In the genomic region with DNA sequence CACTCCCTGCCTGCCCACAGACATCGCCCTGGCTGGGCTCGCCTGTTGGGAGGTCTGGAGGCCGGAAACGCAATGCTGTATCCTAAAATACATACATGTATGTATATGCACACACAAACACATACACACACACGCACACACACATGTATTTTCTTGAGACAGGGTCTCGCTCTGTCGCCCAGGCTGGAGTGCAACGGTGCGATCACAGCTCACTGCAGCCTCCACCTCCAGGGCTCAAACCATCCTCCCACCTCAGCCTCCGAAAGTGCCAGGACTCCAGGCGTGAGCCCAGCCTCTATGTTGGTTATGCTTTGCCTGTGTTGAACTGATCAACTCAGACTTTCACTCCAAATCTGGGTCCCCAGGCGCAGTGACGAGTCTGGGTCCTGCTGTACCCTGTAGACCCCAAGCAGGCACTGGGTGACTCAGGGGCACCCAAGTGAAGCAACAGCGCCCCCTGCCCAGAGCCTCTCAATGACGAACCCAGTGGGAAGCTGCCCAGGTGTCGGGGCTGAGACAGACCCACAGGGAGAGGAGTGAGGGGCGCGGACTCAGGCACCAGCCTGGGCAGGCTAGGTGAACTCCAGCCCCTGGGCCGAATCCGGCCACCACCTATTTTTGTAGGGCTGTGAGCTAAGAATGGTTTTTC, we compare ENCODE assay signal across 1 cellular context.
A peak's percentile ranks its signal among the peaks of the same experiment; 100 is the strongest.
TF ChIP-seq lines count a peak whose summit lies in the region.

No MANE protein-coding gene starts in this region.

TF ChIP-seq in HEK293, 187 proteins besides CTCF, POLR2A, EP300 and RAD21:
- TF ChIP-seq ZNF354C (tag by site-specific recombination; IDR thresholded peaks at IDR 0.05; ENCODE audit: borderline replicate concordance, low read depth), result no peak
- TF ChIP-seq ZNF121 (tag by site-specific recombination; IDR thresholded peaks at IDR 0.05), result 0 out of 2 replicates have a peak, but pooled peaks have one; percentile 20
TF ChIP-seq in HEK293: peak in this region for 1.
